Comparison of ENCODE assay signal across 1 cellular context in genomic region chr4:139176299-139177048, GRCh38.
TF ChIP-seq lines count a peak whose summit lies in the region.

No MANE protein-coding gene starts in this region.

TF ChIP-seq in K562, 482 proteins besides CTCF, POLR2A, EP300 and RAD21 (continued from another document and continues in another):
- TF ChIP-seq FOXP4 (CRISPR knock-in tag; IDR thresholded peaks at IDR 0.05; ENCODE audit: borderline replicate concordance) = peak; percentile 80; the same call in 1 of the 2 replicates
- no peak for TF ChIP-seq BRD9 (IDR thresholded peaks at IDR 0.05; ENCODE audit: low read depth, partially characterized antibody)
- no peak for TF ChIP-seq ZNF778 (CRISPR knock-in tag; IDR thresholded peaks at IDR 0.05)
- peak in 1 of 2 experiments; percentile 88; a peak in 2 of 4 replicates for TF ChIP-seq FOXA3 (CRISPR knock-in tag; conservative IDR thresholded peaks at IDR 0.05 in 1 of 2, IDR thresholded peaks at IDR 0.05 in 1 of 2)
- no peak for TF ChIP-seq SNAPC5 (CRISPR knock-in tag; IDR thresholded peaks at IDR 0.05)
- TF ChIP-seq NR3C1 (CRISPR knock-in tag; IDR thresholded peaks at IDR 0.05) = peak; percentile 45; the same call in 1 of the 2 replicates
- TF ChIP-seq ZNF124 (CRISPR knock-in tag; IDR thresholded peaks at IDR 0.05) = no peak
- TF ChIP-seq NFXL1 (CRISPR knock-in tag; IDR thresholded peaks at IDR 0.05) = no peak
- TF ChIP-seq REST (CRISPR knock-in tag; IDR thresholded peaks at IDR 0.05; ENCODE audit: low read depth) = no peak
- 0 out of 2 replicates have a peak, but pooled peaks have one; percentile 26 for TF ChIP-seq XRCC5 (IDR thresholded peaks at IDR 0.05; ENCODE audit: low read depth, low read length)
- no peak for TF ChIP-seq CREBBP (IDR thresholded peaks at IDR 0.05; ENCODE audit: low read depth, low read length)
- no peak; the same call in 1 of the 2 replicates for TF ChIP-seq ZNF395 (CRISPR knock-in tag; IDR thresholded peaks at IDR 0.05)
- TF ChIP-seq THAP7 (CRISPR knock-in tag; IDR thresholded peaks at IDR 0.05) = no peak
- no peak for TF ChIP-seq ZHX1 (conservative IDR thresholded peaks at IDR 0.05; ENCODE audit: low read length)
- TF ChIP-seq LARP7 (IDR thresholded peaks at IDR 0.05) = no peak
- peak; percentile 91 to 92 for TF ChIP-seq MAZ (CRISPR knock-in tag; conservative IDR thresholded peaks at IDR 0.05 in 1 of 2, IDR thresholded peaks at IDR 0.05 in 1 of 2)
- TF ChIP-seq ARID4B (CRISPR knock-in tag; IDR thresholded peaks at IDR 0.05) = peak; percentile 83
- TF ChIP-seq TRIM25 (IDR thresholded peaks at IDR 0.05; ENCODE audit: borderline replicate concordance) = no peak
- TF ChIP-seq PTTG1 (tag; IDR thresholded peaks at IDR 0.05; ENCODE audit: low read depth) = no peak
- TF ChIP-seq TARDBP (IDR thresholded peaks at IDR 0.05) = no peak
- TF ChIP-seq SMARCB1 (IDR thresholded peaks at IDR 0.05; ENCODE audit: insufficient read length, low read depth) = no peak
- no peak; the same call in 1 of the 2 replicates for TF ChIP-seq ZNF224 (CRISPR knock-in tag; IDR thresholded peaks at IDR 0.05)
- no peak for TF ChIP-seq COPS2 (conservative IDR thresholded peaks at IDR 0.05)
- no peak for TF ChIP-seq HMG20A (CRISPR knock-in tag; conservative IDR thresholded peaks at IDR 0.05)
- TF ChIP-seq ESRRA (IDR thresholded peaks at IDR 0.05; ENCODE audit: borderline replicate concordance, low read depth) = no peak
- TF ChIP-seq PPARD (CRISPR knock-in tag; IDR thresholded peaks at IDR 0.05) = no peak
- TF ChIP-seq ZNF239 (CRISPR knock-in tag; IDR thresholded peaks at IDR 0.05) = no peak
- TF ChIP-seq MIER1 (IDR thresholded peaks at IDR 0.05; ENCODE audit: low read depth) = no peak
- no peak for TF ChIP-seq ZNF518B (CRISPR knock-in tag; IDR thresholded peaks at IDR 0.05)
- no peak for TF ChIP-seq ZC3H8 (IDR thresholded peaks at IDR 0.05)
- TF ChIP-seq SMC3 (conservative IDR thresholded peaks at IDR 0.05; ENCODE audit: insufficient read depth, low read depth, low read length) = no peak
- no peak for TF ChIP-seq ZNF134 (CRISPR knock-in tag; conservative IDR thresholded peaks at IDR 0.05)
- TF ChIP-seq HMG20B (CRISPR knock-in tag; IDR thresholded peaks at IDR 0.05) = no peak
- TF ChIP-seq KHSRP (IDR thresholded peaks at IDR 0.05) = no peak
- TF ChIP-seq NELFE (IDR thresholded peaks at IDR 0.05; ENCODE audit: insufficient read depth, insufficient read length) = no peak
- TF ChIP-seq MNT (conservative IDR thresholded peaks at IDR 0.05) = peak; percentile 80 to 87
- TF ChIP-seq ARID1B (IDR thresholded peaks at IDR 0.05) = peak; percentile 54; the same call in 1 of the 2 replicates
- TF ChIP-seq MTA3 (IDR thresholded peaks at IDR 0.05; ENCODE audit: borderline replicate concordance) = peak; percentile 58; the same call in 1 of the 2 replicates
